ENCODE assay signal across 10 cellular contexts in genomic region chr10:43398939-43399871, GRCh38. TPM values are rescaled to one million over a fixed set of nuclear protein-coding genes. Genes with fewer than 3 reads are reported as not detected.
DNase-seq lines count a peak whose midpoint lies in the region; ATAC-seq, FAIRE-seq and TF ChIP-seq lines count a peak whose summit lies in the region.
"Had no signal": no experiment of that assay in that cellular context is flagged by ENCODE, and none has a peak within 500 bp of the region (broad histone marks: within the 10 kb centered on the region; RNA-seq: fewer than 3 reads in every experiment).

No MANE protein-coding gene starts in this region.

- intact Hi-C loops in right cardiac atrium (cut with DNase I), result loop anchor here in 1 of 4 donors (5.0 kb wide), 1 partner anchor 38 kb away; the partner anchor contains the start of gene ZNF487
- intact Hi-C loops in left cardiac atrium (cut with DNase I), result no loop called here
- intact Hi-C loops in upper lobe of right lung (cut with DNase I), result no loop called here
- intact Hi-C loops in pancreas (cut with DNase I), result no loop called here

- no peak overlapping the region for H3K4me3 ChIP-seq in right cardiac atrium (ENCODE audit: low read length)
- no peak overlapping the region for H3K4me3 ChIP-seq in WERI-Rb-1 (ENCODE audit: low read depth, low read length)
- peak overlapping the region; percentile 16; the same call in 1 of the 2 replicates for H3K4me3 ChIP-seq in iPS-20b (ENCODE audit: low read length)
- H3K4me3 ChIP-seq in upper lobe of right lung, result no peak overlapping the region
- no peak overlapping the region for H3K4me3 ChIP-seq in pancreas

- FAIRE-seq in pancreas (lab: Jason Lieb, UNC), result no peak

- ATAC-seq in right cardiac atrium (no peak), left cardiac atrium (no peak), upper lobe of right lung (no peak), esophagus mucosa (no peak), pancreas (no peak)

- no peak for TF ChIP-seq CTCF in WERI-Rb-1 (IDR thresholded peaks at IDR 0.05; ENCODE audit: low read depth, low read length)
- TF ChIP-seq CTCF in upper lobe of right lung (IDR thresholded peaks at IDR 0.05), result no peak
- TF ChIP-seq CTCF in pancreas (IDR thresholded peaks at IDR 0.05), result no peak

- H3K9me3 ChIP-seq in right cardiac atrium (ENCODE audit: control insufficient read depth, low read length) (no peaks in the 10 kb centered on the region), WERI-Rb-1 (ENCODE audit: severe bottlenecking) (no peaks in the 10 kb centered on the region), iPS-20b (ENCODE audit: insufficient read depth, low read depth, low read length) (no peaks in the 10 kb centered on the region), upper lobe of right lung (no peaks in the 10 kb centered on the region), pancreas (no peaks in the 10 kb centered on the region)

- WGBS in right cardiac atrium, result 80% methylated on average over 3 of the region's 3 CpGs
- WGBS in pancreas, 2 donors, result 78 to 84% methylated on average over 3 of the region's 3 CpGs

- no peaks in the 10 kb centered on the region for H3K27me3 ChIP-seq in right cardiac atrium (ENCODE audit: control insufficient read depth, insufficient read depth)
- H3K27me3 ChIP-seq in WERI-Rb-1 (ENCODE audit: insufficient read depth, low read depth, severe bottlenecking), result no peaks in the 10 kb centered on the region
- no peaks in the 10 kb centered on the region for H3K27me3 ChIP-seq in iPS-20b (ENCODE audit: insufficient read depth, low read length)
- H3K27me3 ChIP-seq in upper lobe of right lung, result no peaks in the 10 kb centered on the region
- no peaks in the 10 kb centered on the region for H3K27me3 ChIP-seq in pancreas

- DNase-seq in right cardiac atrium, result no peak
- no peak for DNase-seq in left cardiac atrium
- no peak for DNase-seq in WERI-Rb-1
- DNase-seq in upper lobe of right lung, result peak; percentile 8
- DNase-seq in NCI-H1105 treated with DMSO at 0.1 percent for 48 hours (lab: John Stamatoyannopoulos, UW), result no peak
- DNase-seq in pancreas, result no peak
- DNase-seq: GF-D8, T-helper 9 cell had no signal

- peaks cover 60% of the 10 kb centered on the region for H3K36me3 ChIP-seq in WERI-Rb-1
- H3K36me3 ChIP-seq in iPS-20b (ENCODE audit: insufficient read depth, low read depth, low read length), result peaks cover 54% of the 10 kb centered on the region
- peaks cover 30% of the 10 kb centered on the region for H3K36me3 ChIP-seq in upper lobe of right lung
- peaks cover 0 to 4% (median 0%) of the 10 kb centered on the region in 3 donors for H3K36me3 ChIP-seq in pancreas

- H3K4me1 ChIP-seq in right cardiac atrium (ENCODE audit: control insufficient read depth, insufficient read depth, low read length), result peaks cover 10% of the 10 kb centered on the region
- H3K4me1 ChIP-seq in iPS-20b (ENCODE audit: insufficient read depth, low read length), result peaks cover 48% of the 10 kb centered on the region
- H3K4me1 ChIP-seq in upper lobe of right lung, result peaks cover 79% of the 10 kb centered on the region
- H3K4me1 ChIP-seq in pancreas, result peaks cover 14 to 44% (median 31%) of the 10 kb centered on the region in 3 donors

- H3K9ac ChIP-seq in iPS-20b (ENCODE audit: low read depth, low read length), result peak overlapping the region; percentile 21; the same call in 1 of the 2 replicates

- H3K27ac ChIP-seq in right cardiac atrium (ENCODE audit: low read length), result peak overlapping the region; percentile 14
- H3K27ac ChIP-seq in WERI-Rb-1, result peak overlapping the region; percentile 98; the same call in 1 of the 2 replicates
- H3K27ac ChIP-seq in iPS-20b (ENCODE audit: low read length), result peak overlapping the region; percentile 31
- peak overlapping the region; percentile 98 for H3K27ac ChIP-seq in upper lobe of right lung
- H3K27ac ChIP-seq in pancreas, result no peak overlapping the region

RNA-seq across cellular contexts. Expression of gene HNRNPF, which starts 9.8 kb away (rescaled TPM):
- 10 to 100 TPM; 67.2 to 93.4 (median 77.2) TPM for total RNA-seq in right cardiac atrium
- 41.6 TPM for polyA plus RNA-seq in right cardiac atrium
- total RNA-seq in left cardiac atrium, result 100 to 1,000 TPM in 1 of 2 donors, 10 to 100 TPM in 1; 83.6 to 107 TPM
- 183 TPM for total RNA-seq in upper lobe of right lung
- 170 TPM for total RNA-seq in esophagus mucosa
- total RNA-seq in pancreas, result 100 to 1,000 TPM in 1 of 6 donors, 10 to 100 TPM in 5; 51.9 to 103 (median 84.5) TPM
- 10 to 100 TPM; 26.5 to 56.8 TPM for polyA plus RNA-seq in pancreas

RNA-seq across cellular contexts. Expression of gene FXYD4, which starts 27.8 kb away (rescaled TPM):
- total RNA-seq in right cardiac atrium, result not detected
- polyA plus RNA-seq in right cardiac atrium, result not detected
- total RNA-seq in left cardiac atrium, result not detected
- 1.1 TPM for total RNA-seq in upper lobe of right lung
- not detected for total RNA-seq in esophagus mucosa
- total RNA-seq in pancreas, result under 1 TPM in 1 of 6 donors, not detected in 5; 0.31 TPM
- polyA plus RNA-seq in pancreas, result under 1 TPM in 1 of 2 donors, not detected in 1; 0.28 TPM

RNA-seq across cellular contexts. Expression of gene ZNF487, which starts 37.7 kb away (rescaled TPM):
- 1 to 10 TPM; 3.0 to 4.0 (median 3.4) TPM for total RNA-seq in right cardiac atrium
- 4.2 TPM for polyA plus RNA-seq in right cardiac atrium
- total RNA-seq in left cardiac atrium, result 1 to 10 TPM; 2.2 to 2.3 TPM
- 5.6 TPM for total RNA-seq in upper lobe of right lung
- 2.9 TPM for total RNA-seq in esophagus mucosa
- 1 to 10 TPM in 5 of 6 donors, under 1 TPM in 1; 0.85 to 3.0 (median 1.7) TPM for total RNA-seq in pancreas
- polyA plus RNA-seq in pancreas, result 1 to 10 TPM; 2.2 to 5.0 TPM

Comparison
In these comparisons a context has a peak if more than half of its experiments do, and no peak if none do; other contexts are left out.
1. H3K27ac ChIP-seq: peak in right cardiac atrium (single experiment), WERI-Rb-1 (single experiment), iPS-20b (single experiment) and upper lobe of right lung (single experiment); none in pancreas (0 of 4).